ENCODE assay signal across 8 cellular contexts in genomic region chr22:46072981-46073682, GRCh38.
A peak's percentile ranks its signal among the peaks of the same experiment; 100 is the strongest.
DNase-seq lines count a peak whose midpoint lies in the region; ATAC-seq and TF ChIP-seq lines count a peak whose summit lies in the region.

No MANE protein-coding gene starts in this region.

- peaks cover 42% of the 10 kb centered on the region for H3K4me1 Mint-ChIP-seq in activated naive CD4-positive, alpha-beta T cell treated with anti-CD3 and anti-CD28 coated beads for 36 hours (ENCODE audit: low read depth)

- 9 to 14% methylated on average over 16 of the region's 16 CpGs for WGBS in lower leg skin, 2 donors
- 14 to 25% methylated on average over 16 of the region's 16 CpGs for WGBS in upper lobe of left lung, 2 donors

- intact Hi-C loops in activated naive CD4-positive, alpha-beta T cell treated with anti-CD3 and anti-CD28 coated beads for 36 hours (cut with micrococcal nuclease) = loop anchor here (1.0 kb wide), 1 partner anchor 38 kb away; no protein-coding TSS in a partner anchor
- intact Hi-C loops in lower leg skin (cut with DNase I; ENCODE audit: low total_unique reads) = no loop called here

- no peaks in the 10 kb centered on the region for H3K36me3 Mint-ChIP-seq in activated naive CD4-positive, alpha-beta T cell treated with anti-CD3 and anti-CD28 coated beads for 36 hours (ENCODE audit: low read depth)
- peaks cover 0 to 15% of the 10 kb centered on the region in 2 donors for H3K36me3 Mint-ChIP-seq in activated naive CD4-positive, alpha-beta T cell treated with anti-CD3 and anti-CD28 coated beads, Interleukin-2, amount 50 U/mL, for 72 hours

- peaks cover 25 to 61% (median 52%) of the 10 kb centered on the region in 4 donors for H3K4me1 ChIP-seq in upper lobe of left lung

- TF ChIP-seq EP300 in upper lobe of left lung (IDR thresholded peaks at IDR 0.05) = no peak

- H3K9me3 Mint-ChIP-seq in activated naive CD4-positive, alpha-beta T cell treated with anti-CD3 and anti-CD28 coated beads for 36 hours = no peaks in the 10 kb centered on the region
- H3K9me3 Mint-ChIP-seq in activated naive CD4-positive, alpha-beta T cell treated with anti-CD3 and anti-CD28 coated beads, Interleukin-2, amount 50 U/mL, for 72 hours = no peaks in the 10 kb centered on the region

- no peak for ATAC-seq in activated naive CD4-positive, alpha-beta T cell treated with anti-CD3 and anti-CD28 coated beads, Interleukin-2, amount 50 U/mL, for 72 hours
- no peak for ATAC-seq in upper lobe of left lung (ENCODE audit: low FRiP score in 2 of 2)
- no peak for ATAC-seq in omental fat pad (ENCODE audit: low FRiP score)

- no peak for TF ChIP-seq POLR2A in lower leg skin (IDR thresholded peaks at IDR 0.05)
- no peak for TF ChIP-seq POLR2A in upper lobe of left lung (IDR thresholded peaks at IDR 0.05)

- no peaks in the 10 kb centered on the region for H3K27me3 ChIP-seq in upper lobe of left lung

- H3K9me3 ChIP-seq in upper lobe of left lung = no peaks in the 10 kb centered on the region

- H3K27ac Mint-ChIP-seq in activated naive CD4-positive, alpha-beta T cell treated with anti-CD3 and anti-CD28 coated beads for 36 hours = peak overlapping the region; percentile 18
- H3K27ac Mint-ChIP-seq in activated naive CD4-positive, alpha-beta T cell treated with anti-CD3 and anti-CD28 coated beads, Interleukin-2, amount 50 U/mL, for 72 hours = peak overlapping the region in 1 of 2 donors; percentile 69

- no peaks in the 10 kb centered on the region for H3K27me3 Mint-ChIP-seq in activated naive CD4-positive, alpha-beta T cell treated with anti-CD3 and anti-CD28 coated beads for 36 hours (ENCODE audit: low read depth)

- H3K27ac ChIP-seq in upper lobe of left lung = peak overlapping the region; percentile 94 to 99 (median 97)

- peaks cover 0 to 13% (median 0%) of the 10 kb centered on the region in 4 donors for H3K36me3 ChIP-seq in upper lobe of left lung

- DNase-seq in activated naive CD4-positive, alpha-beta T cell treated with anti-CD3 and anti-CD28 coated beads for 36 hours = no peak
- DNase-seq in activated naive CD4-positive, alpha-beta T cell treated with anti-CD3 and anti-CD28 coated beads, Interleukin-2, amount 50 U/mL, for 72 hours (ENCODE audit: low spot score in 2 of 2) = no peak
- DNase-seq in astrocyte of the hippocampus (ENCODE audit: low read depth, low spot score) (peak; percentile 38), lower leg skin (ENCODE audit: low spot score in 2 of 2) (peak in 1 of 2 donors; percentile 83), upper lobe of left lung (peak in 1 of 2 donors; percentile 15), omental fat pad (ENCODE audit: low spot score) (no peak), NCI-H1436 treated with DMSO at 0.1 percent for 48 hours (lab: John Stamatoyannopoulos, UW) (no peak), NCI-H82 treated with DMSO at 0.1 percent for 48 hours (lab: John Stamatoyannopoulos, UW; ENCODE audit: unreplicated experiment) (no peak)

- CTCF ChIA-PET in activated naive CD4-positive, alpha-beta T cell treated with anti-CD3 and anti-CD28 coated beads for 36 hours (lab: Charles Lee) = interaction anchor here (0.6 to 3.3 kb wide), 5 partner anchors 36 to 76 kb away, joined by 4 to 17 read pairs (median 7); no protein-coding TSS in a partner anchor

- peak overlapping the region; percentile 83 for H3K4me3 ChIP-seq in lower leg skin (ENCODE audit: low read depth, poor library complexity, severe bottlenecking)
- peak overlapping the region; percentile 73 to 89 (median 83) for H3K4me3 ChIP-seq in upper lobe of left lung

- peak overlapping the region; percentile 68 for H3K4me3 Mint-ChIP-seq in activated naive CD4-positive, alpha-beta T cell treated with anti-CD3 and anti-CD28 coated beads for 36 hours

- TF ChIP-seq CTCF in lower leg skin (IDR thresholded peaks at IDR 0.05) (no peak), upper lobe of left lung (IDR thresholded peaks at IDR 0.05) (no peak), omental fat pad (IDR thresholded peaks at IDR 0.05) (no peak)
